Comparison of ENCODE assay signal across 32 cellular contexts in the genomic region with DNA sequence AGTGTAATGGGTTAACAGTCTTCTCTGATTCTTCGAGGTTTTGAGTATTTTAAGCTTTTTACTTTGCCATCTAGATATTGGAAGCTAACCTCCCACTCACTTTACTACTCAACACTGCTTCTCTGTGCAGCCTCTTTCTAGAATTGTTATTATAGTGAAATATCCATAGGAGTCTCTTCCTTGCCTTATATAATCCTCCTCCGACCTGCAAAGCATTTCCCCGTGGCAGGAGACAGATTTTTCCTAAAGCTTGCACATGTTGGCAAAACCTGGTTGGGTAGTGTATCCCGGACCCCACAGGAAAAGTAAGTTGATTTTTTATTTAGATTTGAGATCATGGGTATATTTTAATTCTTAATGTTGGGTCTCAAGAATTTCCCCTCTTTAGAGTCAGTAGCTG.
"Had no signal": no experiment of that assay in that cellular context is flagged by ENCODE, and none has a peak within 500 bp of the region (broad histone marks: within the 10 kb centered on the region; RNA-seq: fewer than 3 reads in every experiment).

No MANE protein-coding gene starts in this region.

- H3K9me3 Mint-ChIP-seq: activated B cell treated with CpG ODN at 0.5 μM for 24 hours; activated CD4-positive, alpha-beta memory T cell treated with anti-CD3 and anti-CD28 coated beads for 36 hours; activated CD8-positive, alpha-beta T cell treated with anti-CD3 and anti-CD28 coated beads for 36 hours; activated naive CD4-positive, alpha-beta T cell treated with anti-CD3 and anti-CD28 coated beads for 36 hours; activated naive CD8-positive, alpha-beta T cell treated with anti-CD3 and anti-CD28 coated beads for 36 hours; activated T-helper 17 cell treated with anti-CD3 and anti-CD28 coated beads, Interleukin-2, amount 50 U/mL, for 72 hours had no signal

- H3K36me3 Mint-ChIP-seq: activated CD4-positive, alpha-beta memory T cell treated with anti-CD3 and anti-CD28 coated beads for 36 hours; activated naive CD4-positive, alpha-beta T cell treated with anti-CD3 and anti-CD28 coated beads, Interleukin-2, amount 50 U/mL, for 72 hours; activated naive CD8-positive, alpha-beta T cell treated with anti-CD3 and anti-CD28 coated beads for 36 hours had no signal

- DNase-seq: activated B cell treated with CpG ODN at 0.5 μM for 24 hours; activated CD4-positive, alpha-beta memory T cell treated with anti-CD3 and anti-CD28 coated beads for 36 hours; activated CD4-positive, alpha-beta T cell treated with anti-CD3 and anti-CD28 coated beads for 4 hours; activated CD4-positive, alpha-beta T cell treated with anti-CD3 and anti-CD28 coated beads, Interleukin-2, amount 50 U/mL, for 1 hour; activated CD4-positive, alpha-beta T cell treated with anti-CD3 and anti-CD28 coated beads, Interleukin-2, amount 50 U/mL, for 4 hours; activated CD4-positive, CD25-positive, alpha-beta regulatory T cell treated with anti-CD3 and anti-CD28 coated beads, Interleukin-2, amount 50 U/mL, for 72 hours; activated CD8-positive, alpha-beta memory T cell treated with anti-CD3 and anti-CD28 coated beads, Interleukin-2, amount 50 U/mL, for 4 hours; activated CD8-positive, alpha-beta T cell treated with anti-CD3 and anti-CD28 coated beads for 36 hours; activated effector memory CD4-positive, alpha-beta T cell treated with anti-CD3 and anti-CD28 coated beads, Interleukin-2, amount 50 U/mL, for 16 hours; activated gamma-delta T cell treated with Interleukin-2 at 50 U/mL for 16 hours; activated naive CD4-positive, alpha-beta T cell; activated naive CD4-positive, alpha-beta T cell treated with anti-CD3 and anti-CD28 coated beads for 36 hours; activated naive CD4-positive, alpha-beta T cell treated with anti-CD3 and anti-CD28 coated beads, Interleukin-2, amount 50 U/mL, for 16 hours; activated naive CD8-positive, alpha-beta T cell treated with anti-CD3 and anti-CD28 coated beads for 36 hours; activated T-cell treated with anti-CD3 and anti-CD28 coated beads for 4 hours; activated T-cell treated with anti-CD3 and anti-CD28 coated beads, Interleukin-2, amount 50 U/mL, for 1 hour; activated T-cell treated with anti-CD3 and anti-CD28 coated beads, Interleukin-2, amount 50 U/mL, for 4 hours; activated T-cell treated with anti-CD3 and anti-CD28 coated beads, Interleukin-2, amount 50 U/mL, for 72 hours; adrenal gland; amniotic stem cell; aorta; body of pancreas; brain microvascular endothelial cell; central memory CD4-positive, alpha-beta T cell; T-helper 1 cell; T-helper 2 cell; T-helper 9 cell had no signal

- ATAC-seq: activated CD8-positive, alpha-beta T cell treated with anti-CD3 and anti-CD28 coated beads for 36 hours; activated naive CD4-positive, alpha-beta T cell treated with anti-CD3 and anti-CD28 coated beads, Interleukin-2, amount 50 U/mL, for 72 hours; activated T-cell treated with anti-CD3 and anti-CD28 coated beads, Interleukin-2, amount 50 U/mL, for 4 hours; activated T-cell treated with anti-CD3 and anti-CD28 coated beads, Interleukin-2, amount 50 U/mL, for 72 hours; activated T-helper 17 cell treated with anti-CD3 and anti-CD28 coated beads, Interleukin-2, amount 50 U/mL, for 72 hours; body of pancreas had no signal

- H3K27ac Mint-ChIP-seq: activated B cell treated with CpG ODN at 0.5 μM for 24 hours; activated CD4-positive, alpha-beta memory T cell treated with anti-CD3 and anti-CD28 coated beads for 36 hours; activated CD8-positive, alpha-beta T cell treated with anti-CD3 and anti-CD28 coated beads for 36 hours; activated naive CD4-positive, alpha-beta T cell treated with anti-CD3 and anti-CD28 coated beads for 36 hours; activated naive CD4-positive, alpha-beta T cell treated with anti-CD3 and anti-CD28 coated beads, Interleukin-2, amount 50 U/mL, for 72 hours; activated naive CD8-positive, alpha-beta T cell treated with anti-CD3 and anti-CD28 coated beads for 36 hours; activated T-cell treated with anti-CD3 and anti-CD28 coated beads, Interleukin-2, amount 50 U/mL, for 72 hours; activated T-helper 1 cell treated with anti-CD3 and anti-CD28 coated beads, Interleukin-12 subunit alpha, Interleukin-12 subunit beta, Interleukin-2, Interleukin-4 antibody, amounts not matched to agents 30 ng/mL and 10 ng/mL and 1 ng/mL, durations not matched to agents 14 hours and 24 hours and 36 hours; activated T-helper 17 cell treated with anti-CD3 and anti-CD28 coated beads, Interleukin-2, amount 50 U/mL, for 72 hours; T-helper 1 cell treated with Interleukin-12 subunit alpha and Interleukin-12 subunit beta and Interleukin-4 antibody, amounts not matched to agents 30 μg/mL and 1 μg/mL, for 36 hours; T-helper 2 cell treated with Interferon-gamma antibody and Interleukin-4, amounts not matched to agents 5 μg/mL and 100 μg/mL, for 36 hours had no signal

- H3K4me3 Mint-ChIP-seq: activated B cell treated with CpG ODN at 0.5 μM for 24 hours; activated CD4-positive, alpha-beta memory T cell treated with anti-CD3 and anti-CD28 coated beads for 36 hours; activated CD8-positive, alpha-beta T cell treated with anti-CD3 and anti-CD28 coated beads for 36 hours; activated naive CD4-positive, alpha-beta T cell treated with anti-CD3 and anti-CD28 coated beads for 36 hours; activated naive CD8-positive, alpha-beta T cell treated with anti-CD3 and anti-CD28 coated beads for 36 hours; activated T-cell treated with anti-CD3 and anti-CD28 coated beads, Interleukin-2, amount 50 U/mL, for 4 hours; activated T-cell treated with anti-CD3 and anti-CD28 coated beads, Interleukin-2, amount 50 U/mL, for 72 hours; activated T-helper 1 cell treated with anti-CD3 and anti-CD28 coated beads, Interleukin-12 subunit alpha, Interleukin-12 subunit beta, Interleukin-2, Interleukin-4 antibody, amounts not matched to agents 30 ng/mL and 10 ng/mL and 1 ng/mL, durations not matched to agents 14 hours and 24 hours and 36 hours; activated T-helper 17 cell treated with anti-CD3 and anti-CD28 coated beads, Interleukin-2, amount 50 U/mL, for 72 hours; T-helper 1 cell treated with Interleukin-12 subunit alpha and Interleukin-12 subunit beta and Interleukin-4 antibody, amounts not matched to agents 30 μg/mL and 1 μg/mL, for 36 hours; T-helper 2 cell treated with Interferon-gamma antibody and Interleukin-4, amounts not matched to agents 5 μg/mL and 100 μg/mL, for 36 hours had no signal
